Comparison of ENCODE assay signal across 8 cellular contexts in genomic region chr15:49620174-49620573, GRCh38. TPM values are rescaled to one million over a fixed set of nuclear protein-coding genes. Genes with fewer than 3 reads are reported as not detected.
DNase-seq lines count a peak whose midpoint lies in the region; ATAC-seq and TF ChIP-seq lines count a peak whose summit lies in the region.

No MANE protein-coding gene starts in this region.

- DNase-seq in activated CD8-positive, alpha-beta memory T cell treated with anti-CD3 and anti-CD28 coated beads, Interleukin-2, amount 10 ng/mL, durations not matched to agents 7 days and 5 days: no peak
- DNase-seq in activated CD8-positive, alpha-beta memory T cell treated with anti-CD3 and anti-CD28 coated beads, Interleukin-2, amount 50 U/mL, for 4 hours: no peak
- DNase-seq in dermis microvascular lymphatic vessel endothelial cell (ENCODE audit: low read depth in 2 of 2) (peak; percentile 47 to 55), dedifferentiated amniotic fluid mesenchymal stem cell (ENCODE audit: extremely low spot score) (no peak), T1000 (lab: John Stamatoyannopoulos, UW) (no peak)
- DNase-seq in stimulated activated CD4-positive, alpha-beta T cell treated with anti-CD3 and anti-CD28 coated beads, Interleukin-2, amount 100 ng/mL, for 48 hours: no peak

- H3K36me3 Mint-ChIP-seq in activated CD8-positive, alpha-beta memory T cell treated with anti-CD3 and anti-CD28 coated beads, Interleukin-2, amount 10 ng/mL, durations not matched to agents 7 days and 5 days: peaks cover 30% of the 10 kb centered on the region

- no peaks in the 10 kb centered on the region for H4K20me1 ChIP-seq in OCI-LY3 (ENCODE audit: insufficient read depth, low read length)

- peak overlapping the region; percentile 88 for H3K9ac ChIP-seq in OCI-LY3 (ENCODE audit: low read length)

- CTCF ChIA-PET in activated CD8-positive, alpha-beta memory T cell treated with anti-CD3 and anti-CD28 coated beads, Interleukin-2, amount 10 ng/mL, durations not matched to agents 7 days and 5 days (lab: Charles Lee): interaction anchor here (1.0 kb wide), 1 partner anchor 8 kb away, joined by 3 read pairs; no protein-coding TSS in a partner anchor

- TF ChIP-seq CTCF in OCI-LY3 (IDR thresholded peaks at IDR 0.05; ENCODE audit: low read depth, low read length): no peak

- H3K4me1 Mint-ChIP-seq in activated CD8-positive, alpha-beta memory T cell treated with anti-CD3 and anti-CD28 coated beads, Interleukin-2, amount 10 ng/mL, durations not matched to agents 7 days and 5 days: peaks cover 42% of the 10 kb centered on the region

- H3K27me3 Mint-ChIP-seq in activated CD8-positive, alpha-beta memory T cell treated with anti-CD3 and anti-CD28 coated beads, Interleukin-2, amount 10 ng/mL, durations not matched to agents 7 days and 5 days: no peaks in the 10 kb centered on the region

- peaks cover 10% of the 10 kb centered on the region; the same call in 1 of the 2 replicates for H3K4me1 ChIP-seq in OCI-LY3 (ENCODE audit: low read length)
- H3K4me1 ChIP-seq in mesodermal cell (ENCODE audit: control insufficient read depth, insufficient read depth, low read length, poor library complexity, severe bottlenecking): no peaks in the 10 kb centered on the region

- peak overlapping the region; percentile 97 for H3K4me3 Mint-ChIP-seq in activated CD8-positive, alpha-beta memory T cell treated with anti-CD3 and anti-CD28 coated beads, Interleukin-2, amount 10 ng/mL, durations not matched to agents 7 days and 5 days

- no peak for ATAC-seq in activated CD8-positive, alpha-beta memory T cell treated with anti-CD3 and anti-CD28 coated beads, Interleukin-2, amount 10 ng/mL, durations not matched to agents 7 days and 5 days

- H3K79me2 ChIP-seq in OCI-LY3 (ENCODE audit: low read length): peaks cover 21% of the 10 kb centered on the region

- peak overlapping the region; percentile 100 for H2AFZ ChIP-seq in OCI-LY3 (ENCODE audit: low read depth, low read length)

- H3K27ac ChIP-seq in OCI-LY3 (ENCODE audit: low read length) (peak overlapping the region; percentile 69), mesodermal cell (ENCODE audit: low read depth, low read length, severe bottlenecking) (peak overlapping the region; percentile 89)

- H3K4me3 ChIP-seq in OCI-LY3 (ENCODE audit: low read length): peak overlapping the region; percentile 97
- H3K4me3 ChIP-seq in mesodermal cell (ENCODE audit: extremely low read depth, insufficient read depth, low read length, poor library complexity, severe bottlenecking): peak overlapping the region; percentile 62

- peak overlapping the region; percentile 94 for H3K27ac Mint-ChIP-seq in activated CD8-positive, alpha-beta memory T cell treated with anti-CD3 and anti-CD28 coated beads, Interleukin-2, amount 10 ng/mL, durations not matched to agents 7 days and 5 days

- no CpG with 5 or more reads among the region's 5 CpGs for WGBS in mesodermal cell (ENCODE audit: insufficient coverage in 2 of 2), 2 experiments

- peak overlapping the region; percentile 83 for H3K4me2 ChIP-seq in OCI-LY3 (ENCODE audit: low read length)

- H3K9me3 Mint-ChIP-seq in activated CD8-positive, alpha-beta memory T cell treated with anti-CD3 and anti-CD28 coated beads, Interleukin-2, amount 10 ng/mL, durations not matched to agents 7 days and 5 days (ENCODE audit: low read depth): peaks cover 5% of the 10 kb centered on the region

- H3K27me3 ChIP-seq in OCI-LY3 (ENCODE audit: low read depth, low read length): no peaks in the 10 kb centered on the region

- 0 out of 2 replicates have a peak, but pooled peaks cover 5% of the 10 kb centered on the region for H3K9me3 ChIP-seq in OCI-LY3 (ENCODE audit: insufficient read depth, low read length)
- H3K9me3 ChIP-seq in mesodermal cell (ENCODE audit: control insufficient read depth, low read length): peaks cover 21% of the 10 kb centered on the region

- H3K36me3 ChIP-seq in OCI-LY3 (replicated peaks; ENCODE audit: low read depth, low read length) (peaks cover 25% of the 10 kb centered on the region), mesodermal cell (ENCODE audit: control insufficient read depth, insufficient read depth, low read length) (peaks cover 25% of the 10 kb centered on the region)

RNA-seq across cellular contexts. Expression of gene FAM227B, which starts 0.4 kb away (rescaled TPM):
- total RNA-seq in activated CD8-positive, alpha-beta memory T cell treated with anti-CD3 and anti-CD28 coated beads, Interleukin-2, amount 10 ng/mL, durations not matched to agents 7 days and 5 days: 1 to 10 TPM; 2.4 to 3.3 TPM
- 3.0 and 3.1 TPM in 2 replicates for total RNA-seq in dermis microvascular lymphatic vessel endothelial cell
- 9.0 TPM for polyA plus RNA-seq in mesodermal cell (2013, experiment 1 of 2)
- polyA plus RNA-seq in mesodermal cell (2013, experiment 2 of 2): 10.6 TPM

RNA-seq across cellular contexts. Expression of gene DTWD1, which starts 0.7 kb away (rescaled TPM):
- total RNA-seq in activated CD8-positive, alpha-beta memory T cell treated with anti-CD3 and anti-CD28 coated beads, Interleukin-2, amount 10 ng/mL, durations not matched to agents 7 days and 5 days: 10 to 100 TPM; 14.1 to 16.9 TPM
- 11.8 and 13.0 TPM in 2 replicates for total RNA-seq in dermis microvascular lymphatic vessel endothelial cell
- polyA plus RNA-seq in mesodermal cell (2013, experiment 1 of 2): 29.6 TPM
- 33.6 TPM for polyA plus RNA-seq in mesodermal cell (2013, experiment 2 of 2)

Comparison
In these comparisons a context has a peak if more than half of its experiments do, and no peak if none do; other contexts are left out.
1. DNase-seq: peak in dermis microvascular lymphatic vessel endothelial cell (2 of 2); none in activated CD8-positive, alpha-beta memory T cell treated with anti-CD3 and anti-CD28 coated beads, Interleukin-2, amount 10 ng/mL, durations not matched to agents 7 days and 5 days (single experiment), activated CD8-positive, alpha-beta memory T cell treated with anti-CD3 and anti-CD28 coated beads, Interleukin-2, amount 50 U/mL, for 4 hours (single experiment), dedifferentiated amniotic fluid mesenchymal stem cell (single experiment), T1000 (single experiment) and stimulated activated CD4-positive, alpha-beta T cell treated with anti-CD3 and anti-CD28 coated beads, Interleukin-2, amount 100 ng/mL, for 48 hours (0 of 2).